In genomic region chr4:4575284-4576211, GRCh38 we compare ENCODE assay signal across 8 cellular contexts. TPM values are rescaled to one million over a fixed set of nuclear protein-coding genes. Genes with fewer than 3 reads are reported as not detected.
DNase-seq lines count a peak whose midpoint lies in the region; ATAC-seq and TF ChIP-seq lines count a peak whose summit lies in the region.

No MANE protein-coding gene starts in this region.

- ATAC-seq in HG02981 (IDR thresholded peaks at IDR 0.05; ENCODE audit: unreplicated experiment) (peak; percentile 76), upper lobe of left lung (ENCODE audit: low FRiP score in 2 of 2) (peak; percentile 71 to 95)
- ATAC-seq in activated naive CD4-positive, alpha-beta T cell treated with anti-CD3 and anti-CD28 coated beads, Interleukin-2, amount 50 U/mL, for 72 hours = peak; percentile 90

- no peak for TF ChIP-seq EP300 in upper lobe of left lung (IDR thresholded peaks at IDR 0.05)

- no peaks in the 10 kb centered on the region for H3K36me3 ChIP-seq in upper lobe of left lung

- H3K27ac ChIP-seq in upper lobe of left lung = peak overlapping the region; percentile 13 to 81 (median 56)

- H3K4me1 ChIP-seq in upper lobe of left lung = peaks cover 0 to 15% (median 4%) of the 10 kb centered on the region in 4 donors

- peaks cover 4 to 9% of the 10 kb centered on the region in 2 donors for H3K9me3 Mint-ChIP-seq in activated naive CD4-positive, alpha-beta T cell treated with anti-CD3 and anti-CD28 coated beads, Interleukin-2, amount 50 U/mL, for 72 hours

- TF ChIP-seq POLR2A in upper lobe of left lung (IDR thresholded peaks at IDR 0.05) = peak in 2 of 4 donors; percentile 40 to 42

- intact Hi-C loops in cardiac septum (cut with DNase I) (loop anchor here (2.0 kb wide), 1 partner anchor 33 kb away; the partner anchor contains the start of gene STX18), posterior vena cava (cut with DNase I) (no loop called here)

- peak overlapping the region in 1 of 2 donors; percentile 38 for H3K27ac Mint-ChIP-seq in activated naive CD4-positive, alpha-beta T cell treated with anti-CD3 and anti-CD28 coated beads, Interleukin-2, amount 50 U/mL, for 72 hours

- DNase-seq in DMS79 treated with DMSO at 0.1 percent for 48 hours (lab: John Stamatoyannopoulos, UW) (peak; percentile 17), DMS79 (lab: John Stamatoyannopoulos, UW) (no peak), RKO (ENCODE audit: low spot score) (peak; percentile 74), cardiac septum (ENCODE audit: low spot score) (peak; percentile 81), posterior vena cava (ENCODE audit: low spot score) (peak; percentile 89), upper lobe of left lung (peak; percentile 79 to 94)
- peak in 1 of 2 donors; percentile 57 for DNase-seq in activated naive CD4-positive, alpha-beta T cell treated with anti-CD3 and anti-CD28 coated beads, Interleukin-2, amount 50 U/mL, for 72 hours (ENCODE audit: low spot score in 2 of 2)

- no peaks in the 10 kb centered on the region for H3K9me3 ChIP-seq in upper lobe of left lung

- TF ChIP-seq CTCF in upper lobe of left lung (IDR thresholded peaks at IDR 0.05) = peak; percentile 47 to 92 (median 80)

- 16 to 60% methylated on average over 10 to 39 of the region's 71 CpGs for WGBS in upper lobe of left lung, 2 donors

- H3K27me3 ChIP-seq in upper lobe of left lung = no peaks in the 10 kb centered on the region

- peaks cover 5 to 8% of the 10 kb centered on the region in 2 donors for H3K36me3 Mint-ChIP-seq in activated naive CD4-positive, alpha-beta T cell treated with anti-CD3 and anti-CD28 coated beads, Interleukin-2, amount 50 U/mL, for 72 hours

- peak overlapping the region; percentile 24 to 85 (median 64) for H3K4me3 ChIP-seq in upper lobe of left lung

RNA-seq across cellular contexts. Expression of gene STX18, which starts 33.7 kb away (rescaled TPM):
- 10 to 100 TPM; 13.3 to 26.6 TPM for total RNA-seq in activated naive CD4-positive, alpha-beta T cell treated with anti-CD3 and anti-CD28 coated beads, Interleukin-2, amount 50 U/mL, for 72 hours
- total RNA-seq in cardiac septum = 17.2 TPM
- total RNA-seq in posterior vena cava = 10 to 100 TPM; 18.7 to 19.5 TPM
- 10 to 100 TPM; 23.7 to 48.1 (median 29.2) TPM for total RNA-seq in upper lobe of left lung
